ENCODE assay signal across 1 cellular context in genomic region chr19:56875717-56876116, GRCh38.
TF ChIP-seq lines count a peak whose summit lies in the region.

No MANE protein-coding gene starts in this region.

TF ChIP-seq in HepG2, 621 proteins besides CTCF, POLR2A, EP300 and RAD21 (continued from another document):
- TF ChIP-seq, protein P1, sequence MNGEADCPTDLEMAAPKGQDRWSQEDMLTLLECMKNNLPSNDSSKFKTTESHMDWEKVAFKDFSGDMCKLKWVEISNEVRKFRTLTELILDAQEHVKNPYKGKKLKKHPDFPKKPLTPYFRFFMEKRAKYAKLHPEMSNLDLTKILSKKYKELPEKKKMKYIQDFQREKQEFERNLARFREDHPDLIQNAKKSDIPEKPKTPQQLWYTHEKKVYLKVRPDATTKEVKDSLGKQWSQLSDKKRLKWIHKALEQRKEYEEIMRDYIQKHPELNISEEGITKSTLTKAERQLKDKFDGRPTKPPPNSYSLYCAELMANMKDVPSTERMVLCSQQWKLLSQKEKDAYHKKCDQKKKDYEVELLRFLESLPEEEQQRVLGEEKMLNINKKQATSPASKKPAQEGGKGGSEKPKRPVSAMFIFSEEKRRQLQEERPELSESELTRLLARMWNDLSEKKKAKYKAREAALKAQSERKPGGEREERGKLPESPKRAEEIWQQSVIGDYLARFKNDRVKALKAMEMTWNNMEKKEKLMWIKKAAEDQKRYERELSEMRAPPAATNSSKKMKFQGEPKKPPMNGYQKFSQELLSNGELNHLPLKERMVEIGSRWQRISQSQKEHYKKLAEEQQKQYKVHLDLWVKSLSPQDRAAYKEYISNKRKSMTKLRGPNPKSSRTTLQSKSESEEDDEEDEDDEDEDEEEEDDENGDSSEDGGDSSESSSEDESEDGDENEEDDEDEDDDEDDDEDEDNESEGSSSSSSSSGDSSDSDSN (CRISPR knock-in tag; IDR thresholded peaks at IDR 0.05) = 0 out of 2 replicates have a peak, but pooled peaks have one; percentile 18
- TF ChIP-seq NFRKB (IDR thresholded peaks at IDR 0.05) = no peak
- TF ChIP-seq NR2C2 (CRISPR knock-in tag; IDR thresholded peaks at IDR 0.05; ENCODE audit: borderline replicate concordance) = no peak
- TF ChIP-seq SIN3A (IDR thresholded peaks at IDR 0.05; ENCODE audit: borderline replicate concordance, low read depth, low read length) = no peak
- TF ChIP-seq HMGXB4 (CRISPR knock-in tag; IDR thresholded peaks at IDR 0.05; ENCODE audit: borderline replicate concordance in 1 of 2, low read depth in 1 of 2) = no peak
- 0 out of 2 replicates have a peak, but pooled peaks have one; percentile 26 for TF ChIP-seq SAP130 (CRISPR knock-in tag; IDR thresholded peaks at IDR 0.05; ENCODE audit: low read depth)
- TF ChIP-seq, protein P2, sequence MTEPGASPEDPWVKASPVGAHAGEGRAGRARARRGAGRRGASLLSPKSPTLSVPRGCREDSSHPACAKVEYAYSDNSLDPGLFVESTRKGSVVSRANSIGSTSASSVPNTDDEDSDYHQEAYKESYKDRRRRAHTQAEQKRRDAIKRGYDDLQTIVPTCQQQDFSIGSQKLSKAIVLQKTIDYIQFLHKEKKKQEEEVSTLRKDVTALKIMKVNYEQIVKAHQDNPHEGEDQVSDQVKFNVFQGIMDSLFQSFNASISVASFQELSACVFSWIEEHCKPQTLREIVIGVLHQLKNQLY (CRISPR knock-in tag; IDR thresholded peaks at IDR 0.05) = no peak
- TF ChIP-seq ZBTB21 (CRISPR knock-in tag; IDR thresholded peaks at IDR 0.05) = no peak
- no peak for TF ChIP-seq ZNF691 (CRISPR knock-in tag; IDR thresholded peaks at IDR 0.05; ENCODE audit: borderline replicate concordance, low read depth)
- TF ChIP-seq U2AF2 (IDR thresholded peaks at IDR 0.05; ENCODE audit: low read depth, low read length) = no peak
- no peak for TF ChIP-seq ZNF605 (CRISPR knock-in tag; IDR thresholded peaks at IDR 0.05)
- TF ChIP-seq HHEX (CRISPR knock-in tag; IDR thresholded peaks at IDR 0.05) = no peak
- TF ChIP-seq ZKSCAN8 (CRISPR knock-in tag; IDR thresholded peaks at IDR 0.05; ENCODE audit: borderline replicate concordance) = no peak
- no peak for TF ChIP-seq TRAFD1 (CRISPR knock-in tag; IDR thresholded peaks at IDR 0.05; ENCODE audit: borderline replicate concordance)
- TF ChIP-seq LCORL (IDR thresholded peaks at IDR 0.05) = no peak
- no peak for TF ChIP-seq LCORL (CRISPR knock-in tag; IDR thresholded peaks at IDR 0.05)
- TF ChIP-seq, protein P3, sequence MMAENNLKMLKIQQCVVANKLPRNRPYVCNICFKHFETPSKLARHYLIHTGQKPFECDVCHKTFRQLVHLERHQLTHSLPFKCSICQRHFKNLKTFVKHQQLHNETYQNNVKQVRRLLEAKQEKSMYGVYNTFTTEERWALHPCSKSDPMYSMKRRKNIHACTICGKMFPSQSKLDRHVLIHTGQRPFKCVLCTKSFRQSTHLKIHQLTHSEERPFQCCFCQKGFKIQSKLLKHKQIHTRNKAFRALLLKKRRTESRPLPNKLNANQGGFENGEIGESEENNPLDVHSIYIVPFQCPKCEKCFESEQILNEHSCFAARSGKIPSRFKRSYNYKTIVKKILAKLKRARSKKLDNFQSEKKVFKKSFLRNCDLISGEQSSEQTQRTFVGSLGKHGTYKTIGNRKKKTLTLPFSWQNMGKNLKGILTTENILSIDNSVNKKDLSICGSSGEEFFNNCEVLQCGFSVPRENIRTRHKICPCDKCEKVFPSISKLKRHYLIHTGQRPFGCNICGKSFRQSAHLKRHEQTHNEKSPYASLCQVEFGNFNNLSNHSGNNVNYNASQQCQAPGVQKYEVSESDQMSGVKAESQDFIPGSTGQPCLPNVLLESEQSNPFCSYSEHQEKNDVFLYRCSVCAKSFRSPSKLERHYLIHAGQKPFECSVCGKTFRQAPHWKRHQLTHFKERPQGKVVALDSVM (CRISPR knock-in tag; IDR thresholded peaks at IDR 0.05) = 0 out of 2 replicates have a peak, but pooled peaks have one; percentile 36
- TF ChIP-seq REXO4 (CRISPR knock-in tag; IDR thresholded peaks at IDR 0.05; ENCODE audit: borderline replicate concordance) = no peak
- TF ChIP-seq ZNF496 (CRISPR knock-in tag; IDR thresholded peaks at IDR 0.05; ENCODE audit: insufficient replicate concordance) = no peak
- peak; percentile 95 for TF ChIP-seq ZNF7 (CRISPR knock-in tag; IDR thresholded peaks at IDR 0.05)
- TF ChIP-seq FLYWCH1 (CRISPR knock-in tag; IDR thresholded peaks at IDR 0.05) = no peak
- TF ChIP-seq EEA1 (CRISPR knock-in tag; IDR thresholded peaks at IDR 0.05; ENCODE audit: borderline replicate concordance) = no peak
